Comparison of ENCODE assay signal across 2 cellular contexts in genomic region chr20:2879148-2879547, GRCh38.
TF ChIP-seq lines count a peak whose summit lies in the region.

No MANE protein-coding gene starts in this region.

TF ChIP-seq in SK-N-SH treated with all-trans-retinoic acid at 6 μM for 48 hours, 23 proteins besides CTCF, POLR2A, EP300 and RAD21 (continued from another document):
- TF ChIP-seq PATZ1 (CRISPR knock-in tag; IDR thresholded peaks at IDR 0.05; ENCODE audit: borderline replicate concordance) (no peak), ESRRG (CRISPR knock-in tag; IDR thresholded peaks at IDR 0.05) (no peak), TCF4 (CRISPR knock-in tag; IDR thresholded peaks at IDR 0.05; ENCODE audit: borderline replicate concordance) (no peak), PPARA (CRISPR knock-in tag; IDR thresholded peaks at IDR 0.05; ENCODE audit: borderline replicate concordance) (no peak), GLIS3 (CRISPR knock-in tag; IDR thresholded peaks at IDR 0.05) (no peak), ARNTL (CRISPR knock-in tag; IDR thresholded peaks at IDR 0.05; ENCODE audit: borderline replicate concordance, low read depth) (no peak), RARB (CRISPR knock-in tag; IDR thresholded peaks at IDR 0.05) (no peak), CSDC2 (CRISPR knock-in tag; IDR thresholded peaks at IDR 0.05) (no peak), ZC3H10 (CRISPR knock-in tag; IDR thresholded peaks at IDR 0.05) (no peak), ZNF70 (CRISPR knock-in tag; IDR thresholded peaks at IDR 0.05) (no peak), TSHZ2 (CRISPR knock-in tag; IDR thresholded peaks at IDR 0.05) (no peak), ISL1 (CRISPR knock-in tag; IDR thresholded peaks at IDR 0.05) (no peak), BACH2 (CRISPR knock-in tag; IDR thresholded peaks at IDR 0.05; ENCODE audit: borderline replicate concordance) (no peak)
- TF ChIP-seq, protein P1, sequence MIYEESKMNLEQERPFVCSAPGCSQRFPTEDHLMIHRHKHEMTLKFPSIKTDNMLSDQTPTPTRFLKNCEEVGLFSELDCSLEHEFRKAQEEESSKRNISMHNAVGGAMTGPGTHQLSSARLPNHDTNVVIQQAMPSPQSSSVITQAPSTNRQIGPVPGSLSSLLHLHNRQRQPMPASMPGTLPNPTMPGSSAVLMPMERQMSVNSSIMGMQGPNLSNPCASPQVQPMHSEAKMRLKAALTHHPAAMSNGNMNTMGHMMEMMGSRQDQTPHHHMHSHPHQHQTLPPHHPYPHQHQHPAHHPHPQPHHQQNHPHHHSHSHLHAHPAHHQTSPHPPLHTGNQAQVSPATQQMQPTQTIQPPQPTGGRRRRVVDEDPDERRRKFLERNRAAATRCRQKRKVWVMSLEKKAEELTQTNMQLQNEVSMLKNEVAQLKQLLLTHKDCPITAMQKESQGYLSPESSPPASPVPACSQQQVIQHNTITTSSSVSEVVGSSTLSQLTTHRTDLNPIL (CRISPR knock-in tag; IDR thresholded peaks at IDR 0.05; ENCODE audit: low read depth) = no peak
- TF ChIP-seq, protein P2, sequence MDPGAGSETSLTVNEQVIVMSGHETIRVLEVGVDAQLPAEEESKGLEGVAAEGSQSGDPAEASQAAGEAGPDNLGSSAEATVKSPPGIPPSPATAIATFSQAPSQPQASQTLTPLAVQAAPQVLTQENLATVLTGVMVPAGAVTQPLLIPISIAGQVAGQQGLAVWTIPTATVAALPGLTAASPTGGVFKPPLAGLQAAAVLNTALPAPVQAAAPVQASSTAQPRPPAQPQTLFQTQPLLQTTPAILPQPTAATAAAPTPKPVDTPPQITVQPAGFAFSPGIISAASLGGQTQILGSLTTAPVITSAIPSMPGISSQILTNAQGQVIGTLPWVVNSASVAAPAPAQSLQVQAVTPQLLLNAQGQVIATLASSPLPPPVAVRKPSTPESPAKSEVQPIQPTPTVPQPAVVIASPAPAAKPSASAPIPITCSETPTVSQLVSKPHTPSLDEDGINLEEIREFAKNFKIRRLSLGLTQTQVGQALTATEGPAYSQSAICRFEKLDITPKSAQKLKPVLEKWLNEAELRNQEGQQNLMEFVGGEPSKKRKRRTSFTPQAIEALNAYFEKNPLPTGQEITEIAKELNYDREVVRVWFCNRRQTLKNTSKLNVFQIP (CRISPR knock-in tag; IDR thresholded peaks at IDR 0.05; ENCODE audit: borderline replicate concordance, low read depth) = no peak

TF ChIP-seq in SK-N-SH, 30 proteins besides CTCF, POLR2A, EP300 and RAD21 (continued from another document):
- TF ChIP-seq, protein P3, sequence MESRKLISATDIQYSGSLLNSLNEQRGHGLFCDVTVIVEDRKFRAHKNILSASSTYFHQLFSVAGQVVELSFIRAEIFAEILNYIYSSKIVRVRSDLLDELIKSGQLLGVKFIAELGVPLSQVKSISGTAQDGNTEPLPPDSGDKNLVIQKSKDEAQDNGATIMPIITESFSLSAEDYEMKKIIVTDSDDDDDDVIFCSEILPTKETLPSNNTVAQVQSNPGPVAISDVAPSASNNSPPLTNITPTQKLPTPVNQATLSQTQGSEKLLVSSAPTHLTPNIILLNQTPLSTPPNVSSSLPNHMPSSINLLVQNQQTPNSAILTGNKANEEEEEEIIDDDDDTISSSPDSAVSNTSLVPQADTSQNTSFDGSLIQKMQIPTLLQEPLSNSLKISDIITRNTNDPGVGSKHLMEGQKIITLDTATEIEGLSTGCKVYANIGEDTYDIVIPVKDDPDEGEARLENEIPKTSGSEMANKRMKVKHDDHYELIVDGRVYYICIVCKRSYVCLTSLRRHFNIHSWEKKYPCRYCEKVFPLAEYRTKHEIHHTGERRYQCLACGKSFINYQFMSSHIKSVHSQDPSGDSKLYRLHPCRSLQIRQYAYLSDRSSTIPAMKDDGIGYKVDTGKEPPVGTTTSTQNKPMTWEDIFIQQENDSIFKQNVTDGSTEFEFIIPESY (IDR thresholded peaks at IDR 0.05; ENCODE audit: borderline replicate concordance, low read depth) = no peak
- TF ChIP-seq FOSL2 (IDR thresholded peaks at IDR 0.05; ENCODE audit: borderline replicate concordance, low read depth) = no peak
- TF ChIP-seq SIN3A (IDR thresholded peaks at IDR 0.05; ENCODE audit: borderline replicate concordance, low read depth, low read length) = no peak
- no peak for TF ChIP-seq YY1 (IDR thresholded peaks at IDR 0.05; ENCODE audit: low read depth)
- TF ChIP-seq, protein P4, sequence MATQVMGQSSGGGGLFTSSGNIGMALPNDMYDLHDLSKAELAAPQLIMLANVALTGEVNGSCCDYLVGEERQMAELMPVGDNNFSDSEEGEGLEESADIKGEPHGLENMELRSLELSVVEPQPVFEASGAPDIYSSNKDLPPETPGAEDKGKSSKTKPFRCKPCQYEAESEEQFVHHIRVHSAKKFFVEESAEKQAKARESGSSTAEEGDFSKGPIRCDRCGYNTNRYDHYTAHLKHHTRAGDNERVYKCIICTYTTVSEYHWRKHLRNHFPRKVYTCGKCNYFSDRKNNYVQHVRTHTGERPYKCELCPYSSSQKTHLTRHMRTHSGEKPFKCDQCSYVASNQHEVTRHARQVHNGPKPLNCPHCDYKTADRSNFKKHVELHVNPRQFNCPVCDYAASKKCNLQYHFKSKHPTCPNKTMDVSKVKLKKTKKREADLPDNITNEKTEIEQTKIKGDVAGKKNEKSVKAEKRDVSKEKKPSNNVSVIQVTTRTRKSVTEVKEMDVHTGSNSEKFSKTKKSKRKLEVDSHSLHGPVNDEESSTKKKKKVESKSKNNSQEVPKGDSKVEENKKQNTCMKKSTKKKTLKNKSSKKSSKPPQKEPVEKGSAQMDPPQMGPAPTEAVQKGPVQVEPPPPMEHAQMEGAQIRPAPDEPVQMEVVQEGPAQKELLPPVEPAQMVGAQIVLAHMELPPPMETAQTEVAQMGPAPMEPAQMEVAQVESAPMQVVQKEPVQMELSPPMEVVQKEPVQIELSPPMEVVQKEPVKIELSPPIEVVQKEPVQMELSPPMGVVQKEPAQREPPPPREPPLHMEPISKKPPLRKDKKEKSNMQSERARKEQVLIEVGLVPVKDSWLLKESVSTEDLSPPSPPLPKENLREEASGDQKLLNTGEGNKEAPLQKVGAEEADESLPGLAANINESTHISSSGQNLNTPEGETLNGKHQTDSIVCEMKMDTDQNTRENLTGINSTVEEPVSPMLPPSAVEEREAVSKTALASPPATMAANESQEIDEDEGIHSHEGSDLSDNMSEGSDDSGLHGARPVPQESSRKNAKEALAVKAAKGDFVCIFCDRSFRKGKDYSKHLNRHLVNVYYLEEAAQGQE (IDR thresholded peaks at IDR 0.05; ENCODE audit: low read depth, low read length) = no peak
- TF ChIP-seq MXI1 (IDR thresholded peaks at IDR 0.05; ENCODE audit: low read depth, low read length) = no peak
- no peak for TF ChIP-seq NRF1 (IDR thresholded peaks at IDR 0.05; ENCODE audit: low read depth, low read length)
